9 cellular contexts compared by ENCODE assay signal in genomic region chr14:35159742-35160409, GRCh38. TPM values are rescaled to one million over a fixed set of nuclear protein-coding genes. Genes with fewer than 3 reads are reported as not detected.
DNase-seq lines count a peak whose midpoint lies in the region; ATAC-seq and TF ChIP-seq lines count a peak whose summit lies in the region.
"Had no signal": no experiment of that assay in that cellular context is flagged by ENCODE, and none has a peak within 500 bp of the region (broad histone marks: within the 10 kb centered on the region; RNA-seq: fewer than 3 reads in every experiment).

No MANE protein-coding gene starts in this region.

- H3K36me3 ChIP-seq in prostate gland, result no peaks in the 10 kb centered on the region
- H3K36me3 ChIP-seq in BE2C, result 0 out of 2 replicates have a peak, but pooled peaks cover 5% of the 10 kb centered on the region

- no peaks in the 10 kb centered on the region for H3K4me1 ChIP-seq in prostate gland (replicated peaks)
- H3K4me1 ChIP-seq in BE2C, result peaks cover 16% of the 10 kb centered on the region

- peaks cover 33% of the 10 kb centered on the region for H3K4me1 Mint-ChIP-seq in chondrocyte (ENCODE audit: low read depth)
- peaks cover 53 to 70% of the 10 kb centered on the region in 2 donors for H3K4me1 Mint-ChIP-seq in natural killer cell treated with Interleukin-12 subunit alpha and Interleukin-12 subunit beta and Interleukin-15 and Interleukin-18, amount 100 ng/mL, for 72 hours (ENCODE audit: low read depth in 2 of 2)

- in situ Hi-C loops in Caki2 (cut with HindIII; ENCODE audit: low pct_unique_long_range_greater_than_20kb, low sequenced_read_pairs), result loop anchor here (10.0 kb wide), 1 partner anchor 245 kb away; the partner anchor contains the start of gene NFKBIA

- peak; percentile 88 for DNase-seq in Caki2 (ENCODE audit: low read depth)
- DNase-seq in HT1080 (ENCODE audit: low read depth), result peak; percentile 92
- DNase-seq in chondrocyte (ENCODE audit: low spot score), result no peak
- DNase-seq in natural killer cell treated with Interleukin-12 subunit alpha and Interleukin-12 subunit beta and Interleukin-15 and Interleukin-18, amount 100 ng/mL, for 72 hours (ENCODE audit: low spot score), result no peak
- DNase-seq in prostate gland (ENCODE audit: low spot score), result no peak
- DNase-seq in BE2C, result no peak
- DNase-seq in KG1 (lab: John Stamatoyannopoulos, UW), result no peak
- DNase-seq in NCI-H146 (lab: John Stamatoyannopoulos, UW), result no peak
- DNase-seq: effector memory CD8-positive, alpha-beta T cell had no signal

- H3K27ac Mint-ChIP-seq in chondrocyte (ENCODE audit: unreplicated experiment), result peak overlapping the region; percentile 96
- H3K27ac Mint-ChIP-seq in natural killer cell treated with Interleukin-12 subunit alpha and Interleukin-12 subunit beta and Interleukin-15 and Interleukin-18, amount 100 ng/mL, for 72 hours, result peak overlapping the region; percentile 84 to 94

- H3K9me3 ChIP-seq in prostate gland (no peaks in the 10 kb centered on the region), BE2C (no peaks in the 10 kb centered on the region)

- ATAC-seq in natural killer cell treated with Interleukin-12 subunit alpha and Interleukin-12 subunit beta and Interleukin-15 and Interleukin-18, amount 100 ng/mL, for 72 hours, result peak; percentile 77 to 84
- ATAC-seq: effector memory CD8-positive, alpha-beta T cell had no signal

- H3K27me3 ChIP-seq in prostate gland (replicated peaks; ENCODE audit: insufficient read depth), result no peaks in the 10 kb centered on the region
- H3K27me3 ChIP-seq in BE2C, result no peaks in the 10 kb centered on the region

- TF ChIP-seq CTCF in chondrocyte (IDR thresholded peaks at IDR 0.05) (no peak), prostate gland (IDR thresholded peaks at IDR 0.05) (no peak), BE2C (IDR thresholded peaks at IDR 0.05; ENCODE audit: low read depth, low read length) (no peak)

- H3K27ac ChIP-seq in prostate gland, result no peak overlapping the region

- H3K27me3 Mint-ChIP-seq in chondrocyte (ENCODE audit: low read depth), result no peaks in the 10 kb centered on the region
- no peaks in the 10 kb centered on the region for H3K27me3 Mint-ChIP-seq in natural killer cell treated with Interleukin-12 subunit alpha and Interleukin-12 subunit beta and Interleukin-15 and Interleukin-18, amount 100 ng/mL, for 72 hours
- H3K27me3 Mint-ChIP-seq: effector memory CD8-positive, alpha-beta T cell had no signal

- peak overlapping the region; percentile 2 for H3K4me3 Mint-ChIP-seq in chondrocyte (ENCODE audit: unreplicated experiment)
- peak overlapping the region; percentile 82 for H3K4me3 Mint-ChIP-seq in natural killer cell treated with Interleukin-12 subunit alpha and Interleukin-12 subunit beta and Interleukin-15 and Interleukin-18, amount 100 ng/mL, for 72 hours

- no peak for TF ChIP-seq POLR2A in prostate gland (IDR thresholded peaks at IDR 0.05)

- intact Hi-C loops in prostate gland (cut with DNase I), result no loop called here

- H3K4me3 ChIP-seq in prostate gland (no peak overlapping the region), BE2C (ENCODE audit: low read depth, low read length) (no peak overlapping the region)

- peaks cover 12% of the 10 kb centered on the region for H3K36me3 Mint-ChIP-seq in chondrocyte (ENCODE audit: low read depth)
- peaks cover 20% of the 10 kb centered on the region for H3K36me3 Mint-ChIP-seq in natural killer cell treated with Interleukin-12 subunit alpha and Interleukin-12 subunit beta and Interleukin-15 and Interleukin-18, amount 100 ng/mL, for 72 hours

- WGBS in prostate gland, result 71% methylated on average over 6 of the region's 6 CpGs

- H3K9me3 Mint-ChIP-seq in chondrocyte (ENCODE audit: low read depth), result no peaks in the 10 kb centered on the region
- peaks cover 4% of the 10 kb centered on the region for H3K9me3 Mint-ChIP-seq in natural killer cell treated with Interleukin-12 subunit alpha and Interleukin-12 subunit beta and Interleukin-15 and Interleukin-18, amount 100 ng/mL, for 72 hours
- H3K9me3 Mint-ChIP-seq: effector memory CD8-positive, alpha-beta T cell had no signal

RNA-seq across cellular contexts. Expression of gene PRORP, which starts 37.5 kb away (rescaled TPM):
- 22.8 and 40.7 TPM in 2 replicates for total RNA-seq in Caki2 (2014; rRNA removed; shearing (Covaris generic); ENCODE audit: low replicate concordance)
- 28.0 and 33.3 TPM in 2 replicates for total RNA-seq in HT1080 (2014; rRNA removed; shearing (Covaris generic))
- 22.5 and 23.3 TPM in 2 replicates for polyA plus RNA-seq in HT1080 (2015; cell fraction: cytosol; rRNA removed)
- 45.2 and 51.9 TPM in 2 replicates for polyA plus RNA-seq in HT1080 (2015; cell fraction: nucleus; rRNA removed)
- total RNA-seq in chondrocyte (27.0 to 42.3 TPM (median 31.1 TPM) in 3 replicates), prostate gland (10 to 100 TPM; 19.7 to 27.9 TPM)
- 10 to 100 TPM; 45.0 to 60.4 TPM for total RNA-seq in natural killer cell treated with Interleukin-12 subunit alpha and Interleukin-12 subunit beta and Interleukin-15 and Interleukin-18, amount 100 ng/mL, for 72 hours
- 6.6 TPM for polyA plus RNA-seq in BE2C (2012; ENCODE audit: insufficient read depth, insufficient read length, low read depth)

RNA-seq across cellular contexts. Expression of gene PPP2R3C, which starts 38.1 kb away (rescaled TPM):
- 5.4 and 10.5 TPM in 2 replicates for total RNA-seq in Caki2 (2014; rRNA removed; shearing (Covaris generic); ENCODE audit: low replicate concordance)
- total RNA-seq in HT1080 (2014; rRNA removed; shearing (Covaris generic)), result 20.8 and 24.2 TPM in 2 replicates
- 25.0 and 29.0 TPM in 2 replicates for polyA plus RNA-seq in HT1080 (2015; cell fraction: cytosol; rRNA removed)
- 17.6 and 20.6 TPM in 2 replicates for polyA plus RNA-seq in HT1080 (2015; cell fraction: nucleus; rRNA removed)
- total RNA-seq in chondrocyte (30.5 to 44.2 TPM (median 37.4 TPM) in 3 replicates), prostate gland (10 to 100 TPM; 16.1 to 20.9 TPM)
- 10 to 100 TPM; 64.3 to 91.5 TPM for total RNA-seq in natural killer cell treated with Interleukin-12 subunit alpha and Interleukin-12 subunit beta and Interleukin-15 and Interleukin-18, amount 100 ng/mL, for 72 hours
- 27.9 TPM for polyA plus RNA-seq in BE2C (2012; ENCODE audit: insufficient read depth, insufficient read length, low read depth)

Comparison
In these comparisons a context has a peak if more than half of its experiments do, and no peak if none do; other contexts are left out.
1. DNase-seq: peak in Caki2 (single experiment) and HT1080 (single experiment); none in chondrocyte (single experiment), natural killer cell treated with Interleukin-12 subunit alpha and Interleukin-12 subunit beta and Interleukin-15 and Interleukin-18, amount 100 ng/mL, for 72 hours (single experiment), prostate gland (single experiment), BE2C (single experiment), KG1 (single experiment) and NCI-H146 (single experiment).